In genomic region chr1:243435824-243436223, GRCh38 we compare ENCODE assay signal across 24 cellular contexts.
"Had no signal": no experiment of that assay in that cellular context is flagged by ENCODE, and none has a peak within 500 bp of the region (broad histone marks: within the 10 kb centered on the region; RNA-seq: fewer than 3 reads in every experiment).

No MANE protein-coding gene starts in this region.

- FAIRE-seq: bronchial epithelial cell had no signal

- DNase-seq: activated CD4-positive, alpha-beta memory T cell treated with anti-CD3 and anti-CD28 coated beads for 36 hours; activated CD4-positive, alpha-beta T cell treated with anti-CD3 and anti-CD28 coated beads for 4 hours; activated CD4-positive, CD25-positive, alpha-beta regulatory T cell; activated effector memory CD4-positive, alpha-beta T cell treated with Interleukin-2 at 50 U/mL for 16 hours; activated naive CD4-positive, alpha-beta T cell treated with anti-CD3 and anti-CD28 coated beads for 36 hours; activated naive CD8-positive, alpha-beta T cell treated with anti-CD3 and anti-CD28 coated beads, Interleukin-2, amount 10 ng/mL, durations not matched to agents 7 days and 5 days; activated T-cell treated with anti-CD3 and anti-CD28 coated beads, Interleukin-2, amount 50 U/mL, for 72 hours; amygdala; cortex of kidney; foreskin melanocyte; immature natural killer cell; left lung; naive B cell; occipital lobe; sigmoid colon; stimulated activated CD4-positive, alpha-beta T cell treated with anti-CD3 and anti-CD28 coated beads, Interleukin-15, amount 100 ng/mL, for 24 hours; stimulated activated CD8-positive, alpha-beta memory T cell treated with anti-CD3 and anti-CD28 coated beads, Interleukin-4, amount 100 ng/mL, for 48 hours; stimulated activated naive B cell treated with anti-CD40 and anti-IgM and Interleukin-4, amounts not matched to agents 10 μg/mL and 1 μg/mL and 100 μg/mL, for 72 hours; transverse colon; uterus had no signal

- H2AFZ ChIP-seq: hepatocyte had no signal

- H3K4me3 ChIP-seq: hepatocyte, left lung, lung, sigmoid colon, smooth muscle cell, transverse colon, uterus had no signal

- H3K9me3 Mint-ChIP-seq: activated CD4-positive, alpha-beta memory T cell treated with anti-CD3 and anti-CD28 coated beads for 36 hours; activated naive CD4-positive, alpha-beta T cell treated with anti-CD3 and anti-CD28 coated beads for 36 hours; activated naive CD8-positive, alpha-beta T cell treated with anti-CD3 and anti-CD28 coated beads, Interleukin-2, amount 10 ng/mL, durations not matched to agents 7 days and 5 days; activated T-cell treated with anti-CD3 and anti-CD28 coated beads, Interleukin-2, amount 50 U/mL, for 72 hours; immature natural killer cell; naive B cell; stimulated activated naive B cell treated with anti-CD40 and anti-IgM and Interleukin-4, amounts not matched to agents 10 μg/mL and 1 μg/mL and 100 μg/mL, for 72 hours had no signal

- H3K4me1 ChIP-seq: left lung, transverse colon, uterus had no signal

- H3K27ac ChIP-seq: hepatocyte, left lung, sigmoid colon, transverse colon, uterus had no signal

- H3K27me3 Mint-ChIP-seq: activated CD4-positive, alpha-beta memory T cell treated with anti-CD3 and anti-CD28 coated beads for 36 hours; activated naive CD8-positive, alpha-beta T cell treated with anti-CD3 and anti-CD28 coated beads, Interleukin-2, amount 10 ng/mL, durations not matched to agents 7 days and 5 days; naive B cell; stimulated activated naive B cell treated with anti-CD40 and anti-IgM and Interleukin-4, amounts not matched to agents 10 μg/mL and 1 μg/mL and 100 μg/mL, for 72 hours had no signal

- H3K27ac Mint-ChIP-seq: activated CD4-positive, alpha-beta memory T cell treated with anti-CD3 and anti-CD28 coated beads for 36 hours; activated naive CD4-positive, alpha-beta T cell treated with anti-CD3 and anti-CD28 coated beads for 36 hours; activated naive CD8-positive, alpha-beta T cell treated with anti-CD3 and anti-CD28 coated beads, Interleukin-2, amount 10 ng/mL, durations not matched to agents 7 days and 5 days; activated T-cell treated with anti-CD3 and anti-CD28 coated beads, Interleukin-2, amount 50 U/mL, for 72 hours; immature natural killer cell; stimulated activated naive B cell treated with anti-CD40 and anti-IgM and Interleukin-4, amounts not matched to agents 10 μg/mL and 1 μg/mL and 100 μg/mL, for 72 hours had no signal

- H3K4me3 Mint-ChIP-seq: activated CD4-positive, alpha-beta memory T cell treated with anti-CD3 and anti-CD28 coated beads for 36 hours; activated naive CD4-positive, alpha-beta T cell treated with anti-CD3 and anti-CD28 coated beads for 36 hours; activated naive CD8-positive, alpha-beta T cell treated with anti-CD3 and anti-CD28 coated beads, Interleukin-2, amount 10 ng/mL, durations not matched to agents 7 days and 5 days; activated T-cell treated with anti-CD3 and anti-CD28 coated beads, Interleukin-2, amount 50 U/mL, for 72 hours; immature natural killer cell; naive B cell; stimulated activated naive B cell treated with anti-CD40 and anti-IgM and Interleukin-4, amounts not matched to agents 10 μg/mL and 1 μg/mL and 100 μg/mL, for 72 hours had no signal

- H3K4me1 Mint-ChIP-seq: activated naive CD8-positive, alpha-beta T cell treated with anti-CD3 and anti-CD28 coated beads, Interleukin-2, amount 10 ng/mL, durations not matched to agents 7 days and 5 days; immature natural killer cell had no signal

- H3K9me3 ChIP-seq: left lung, sigmoid colon, transverse colon, uterus had no signal

- H3K4me2 ChIP-seq: hepatocyte, smooth muscle cell had no signal

- H3K79me2 ChIP-seq: hepatocyte had no signal

- H3K36me3 ChIP-seq: transverse colon, uterus had no signal

- ATAC-seq: activated T-cell treated with anti-CD3 and anti-CD28 coated beads, Interleukin-2, amount 50 U/mL, for 72 hours; left lung; stimulated activated naive B cell treated with anti-CD40 and anti-IgM and Interleukin-4, amounts not matched to agents 10 μg/mL and 1 μg/mL and 100 μg/mL, for 72 hours had no signal

- H3K27me3 ChIP-seq: hepatocyte, left lung, sigmoid colon, transverse colon, uterus had no signal
